ENCODE assay signal across 17 cellular contexts in genomic region chr9:68975644-68976043, GRCh38. TPM values are rescaled to one million over a fixed set of nuclear protein-coding genes. Genes with fewer than 3 reads are reported as not detected.
DNase-seq lines count a peak whose midpoint lies in the region; ATAC-seq, FAIRE-seq and TF ChIP-seq lines count a peak whose summit lies in the region.
"Had no signal": no experiment of that assay in that cellular context is flagged by ENCODE, and none has a peak within 500 bp of the region (broad histone marks: within the 10 kb centered on the region; RNA-seq: fewer than 3 reads in every experiment).

No MANE protein-coding gene starts in this region.

- H3K4me1 ChIP-seq in gastroesophageal sphincter = peaks cover 0 to 21% (median 0%) of the 10 kb centered on the region in 3 donors
- H3K4me1 ChIP-seq in prostate gland (replicated peaks) = no peaks in the 10 kb centered on the region
- no peaks in the 10 kb centered on the region for H3K4me1 ChIP-seq in PC-3 (ENCODE audit: insufficient read depth, low read length)

- H4K20me1 ChIP-seq in PC-3 (ENCODE audit: low read length) = no peaks in the 10 kb centered on the region

- TF ChIP-seq CTCF in gastroesophageal sphincter (IDR thresholded peaks at IDR 0.05) = no peak
- no peak for TF ChIP-seq CTCF in prostate gland (IDR thresholded peaks at IDR 0.05)
- TF ChIP-seq CTCF in PC-3 (conservative IDR thresholded peaks at IDR 0.05; ENCODE audit: low read depth, low read length) = no peak

- no peak for TF ChIP-seq POLR2A in gastroesophageal sphincter (IDR thresholded peaks at IDR 0.05)
- TF ChIP-seq POLR2A in prostate gland (IDR thresholded peaks at IDR 0.05) = no peak

- H3K4me2 ChIP-seq in PC-3 (ENCODE audit: low read length) = no peak overlapping the region

- H3K27ac ChIP-seq in gastroesophageal sphincter (peak overlapping the region in 2 of 4 donors; percentile 31 to 33), prostate gland (peak overlapping the region; percentile 7 to 8), PC-3 (ENCODE audit: low read length) (no peak overlapping the region)
- H3K27ac ChIP-seq: VCaP had no signal

- H3K9ac ChIP-seq in PC-3 (ENCODE audit: low read length) = no peak overlapping the region

- POLR2A ChIA-PET in PC-3 (lab: Charles Lee; ENCODE audit: unreplicated experiment) = no interaction called here

- ATAC-seq in gastroesophageal sphincter = peak; percentile 54
- no peak for ATAC-seq in GM18517 (IDR thresholded peaks at IDR 0.05; ENCODE audit: unreplicated experiment)
- no peak for ATAC-seq in GM21423 (IDR thresholded peaks at IDR 0.05; ENCODE audit: unreplicated experiment)
- no peak for ATAC-seq in PC-3
- ATAC-seq: Panc1; stimulated activated naive CD8-positive, alpha-beta T cell treated with anti-CD3 and anti-CD28 coated beads, Interleukin-15, amount 100 ng/mL, for 72 hours had no signal

- H3F3A ChIP-seq in PC-3 (ENCODE audit: low read length, unreplicated experiment) = no peaks in the 10 kb centered on the region

- WGBS in gastroesophageal sphincter (ENCODE audit: low coverage in 1 of 2), 2 donors = 33 to 37% methylated on average over 2 to 3 of the region's 3 CpGs
- 22% methylated on average over 3 of the region's 3 CpGs for WGBS in prostate gland

- no peak for TF ChIP-seq EP300 in gastroesophageal sphincter (IDR thresholded peaks at IDR 0.05)

- intact Hi-C loops in prostate gland (cut with DNase I) (no loop called here), PC-3 (cut with micrococcal nuclease) (no loop called here)

- no peaks in the 10 kb centered on the region for H3K27me3 ChIP-seq in gastroesophageal sphincter
- H3K27me3 ChIP-seq in prostate gland (replicated peaks; ENCODE audit: insufficient read depth) = no peaks in the 10 kb centered on the region
- H3K27me3 ChIP-seq in PC-3 (ENCODE audit: low read length) = no peaks in the 10 kb centered on the region

- peak; percentile 71 for FAIRE-seq in GM18507 (lab: Jason Lieb, UNC)

- H3K79me2 ChIP-seq in PC-3 (ENCODE audit: low read length) = no peaks in the 10 kb centered on the region

- no peaks in the 10 kb centered on the region for H3K36me3 ChIP-seq in gastroesophageal sphincter
- no peaks in the 10 kb centered on the region for H3K36me3 ChIP-seq in prostate gland
- no peaks in the 10 kb centered on the region for H3K36me3 ChIP-seq in PC-3 (ENCODE audit: low read depth, low read length)

- no peak overlapping the region for H2AFZ ChIP-seq in PC-3 (ENCODE audit: low read length)

- DNase-seq in GM18507 (ENCODE audit: extremely low spot score, insufficient read length, low read depth) = no peak
- peak; percentile 73 for DNase-seq in OCI-M1 (lab: John Stamatoyannopoulos, UW)
- no peak for DNase-seq in prostate gland (ENCODE audit: low spot score)
- DNase-seq in NCI-H2196 (lab: John Stamatoyannopoulos, UW; ENCODE audit: unreplicated experiment) = no peak
- DNase-seq in PC-3 = no peak
- DNase-seq: activated effector memory CD4-positive, alpha-beta T cell treated with Interleukin-2 at 50 U/mL for 16 hours; H9; immature natural killer cell; IMR-90; NCI-H2029; stimulated activated CD4-positive, alpha-beta T cell treated with anti-CD3 and anti-CD28 coated beads, Interleukin-1b, Interleukin-23, amount 100 ng/mL, for 48 hours; stimulated activated naive CD8-positive, alpha-beta T cell treated with anti-CD3 and anti-CD28 coated beads, Interleukin-15, amount 100 ng/mL, for 72 hours had no signal

- peak overlapping the region in 1 of 2 donors; percentile 9 for H3K4me3 ChIP-seq in gastroesophageal sphincter
- H3K4me3 ChIP-seq in prostate gland = peak overlapping the region in 1 of 2 donors; percentile 1
- no peak overlapping the region for H3K4me3 ChIP-seq in PC-3 (ENCODE audit: low read length)

- CTCF ChIA-PET in PC-3 (lab: Charles Lee) = no interaction called here

- H3K9me2 ChIP-seq in PC-3 (replicated peaks; ENCODE audit: low read length) = no peaks in the 10 kb centered on the region

- BruUV-seq in PC-3 (replicated peaks; lab: Mats Ljungman, UMichigan) = no TSS peak

- H3K9me3 ChIP-seq in gastroesophageal sphincter (no peaks in the 10 kb centered on the region), prostate gland (no peaks in the 10 kb centered on the region), PC-3 (ENCODE audit: low read length) (no peaks in the 10 kb centered on the region)

RNA-seq across cellular contexts. Expression of gene PRKACG, which starts 38.3 kb away (rescaled TPM):
- total RNA-seq in gastroesophageal sphincter = not detected
- total RNA-seq in prostate gland = 1 to 10 TPM in 1 of 2 donors, not detected in 1; 5.1 TPM
- total RNA-seq in PC-3 (2014; rRNA removed) = not detected in 2 replicates
- total RNA-seq: H9, IMR-90 had no signal

RNA-seq across cellular contexts. Expression of gene FXN, which starts 59.9 kb away (rescaled TPM):
- total RNA-seq in gastroesophageal sphincter = 10 to 100 TPM in 2 of 4 donors, 1 to 10 TPM in 2; 4.6 to 13.2 (median 8.1) TPM
- total RNA-seq in prostate gland = 10 to 100 TPM in 1 of 2 donors, 1 to 10 TPM in 1; 9.6 to 17.8 TPM
- 10.0 and 11.0 TPM in 2 replicates for total RNA-seq in PC-3 (2014; rRNA removed)
